16 cellular contexts compared by ENCODE assay signal in genomic region chr6:42228305-42228704, GRCh38. TPM values are rescaled to one million over a fixed set of nuclear protein-coding genes. Genes with fewer than 3 reads are reported as not detected.
"Had no signal": no experiment of that assay in that cellular context is flagged by ENCODE, and none has a peak within 500 bp of the region (broad histone marks: within the 10 kb centered on the region; RNA-seq: fewer than 3 reads in every experiment).

No MANE protein-coding gene starts in this region.

- H3K36me3 ChIP-seq: thyroid gland, uterus had no signal

- H3K36me3 Mint-ChIP-seq: naive B cell; stimulated activated naive B cell treated with anti-CD40 and anti-IgM and Interleukin-4, amounts not matched to agents 10 μg/mL and 1 μg/mL and 100 μg/mL, for 72 hours had no signal

- H3K27ac Mint-ChIP-seq: dendritic cell treated with granulocyte-macrophage colony-stimulating factor and Interleukin-4, amounts not matched to agents 40 ng/mL and 50 ng/mL, for 4 days; stimulated activated naive B cell treated with anti-CD40 and anti-IgM and Interleukin-4, amounts not matched to agents 10 μg/mL and 1 μg/mL and 100 μg/mL, for 72 hours; T-helper 2 cell treated with Interferon-gamma antibody and Interleukin-4, amounts not matched to agents 5 μg/mL and 100 μg/mL, for 36 hours had no signal

- H3K27me3 ChIP-seq: gastroesophageal sphincter, heart right ventricle, thyroid gland, uterus had no signal

- ATAC-seq: activated T-cell treated with anti-CD3 and anti-CD28 coated beads, Interleukin-2, amount 50 U/mL, for 4 hours; gastroesophageal sphincter; heart right ventricle; stimulated activated naive B cell treated with anti-CD40 and anti-IgM and Interleukin-4, amounts not matched to agents 10 μg/mL and 1 μg/mL and 100 μg/mL, for 72 hours had no signal

- H3K4me1 ChIP-seq: thyroid gland, uterus had no signal

- H3K4me3 ChIP-seq: gastroesophageal sphincter, heart right ventricle, lung, thyroid gland, uterus had no signal

- H3K4me1 Mint-ChIP-seq: naive B cell had no signal

- H3K9me3 ChIP-seq: gastroesophageal sphincter, heart right ventricle, thyroid gland, uterus had no signal

- H3K27me3 Mint-ChIP-seq: dendritic cell treated with granulocyte-macrophage colony-stimulating factor and Interleukin-4, amounts not matched to agents 40 ng/mL and 50 ng/mL, for 4 days; naive B cell; stimulated activated naive B cell treated with anti-CD40 and anti-IgM and Interleukin-4, amounts not matched to agents 10 μg/mL and 1 μg/mL and 100 μg/mL, for 72 hours had no signal

- DNase-seq: activated gamma-delta T cell; activated T-cell treated with anti-CD3 and anti-CD28 coated beads, Interleukin-2, amount 50 U/mL, for 4 hours; cerebellar nuclear complex; effector memory CD4-positive, alpha-beta T cell; heart right ventricle; left colon; naive B cell; stimulated activated naive B cell treated with anti-CD40 and anti-IgM and Interleukin-4, amounts not matched to agents 10 μg/mL and 1 μg/mL and 100 μg/mL, for 72 hours; thyroid gland; uterus had no signal

- H3K27ac ChIP-seq: gastroesophageal sphincter, heart right ventricle, thyroid gland, uterus had no signal

- H3K4me3 Mint-ChIP-seq: activated T-cell treated with anti-CD3 and anti-CD28 coated beads, Interleukin-2, amount 50 U/mL, for 4 hours; dendritic cell treated with granulocyte-macrophage colony-stimulating factor and Interleukin-4, amounts not matched to agents 40 ng/mL and 50 ng/mL, for 4 days; stimulated activated naive B cell treated with anti-CD40 and anti-IgM and Interleukin-4, amounts not matched to agents 10 μg/mL and 1 μg/mL and 100 μg/mL, for 72 hours; T-helper 2 cell treated with Interferon-gamma antibody and Interleukin-4, amounts not matched to agents 5 μg/mL and 100 μg/mL, for 36 hours had no signal

- H3K9me3 Mint-ChIP-seq: activated T-cell treated with anti-CD3 and anti-CD28 coated beads, Interleukin-2, amount 50 U/mL, for 4 hours; dendritic cell treated with granulocyte-macrophage colony-stimulating factor and Interleukin-4, amounts not matched to agents 40 ng/mL and 50 ng/mL, for 4 days; naive B cell; stimulated activated naive B cell treated with anti-CD40 and anti-IgM and Interleukin-4, amounts not matched to agents 10 μg/mL and 1 μg/mL and 100 μg/mL, for 72 hours; T-helper 2 cell treated with Interferon-gamma antibody and Interleukin-4, amounts not matched to agents 5 μg/mL and 100 μg/mL, for 36 hours had no signal

RNA-seq across cellular contexts. Expression of gene GUCA1A, which starts 55.1 kb away (rescaled TPM):
- total RNA-seq: activated T-cell treated with anti-CD3 and anti-CD28 coated beads, Interleukin-2, amount 50 U/mL, for 4 hours; aorta; heart right ventricle; left colon; lung; mononuclear cell; thyroid gland had no signal
- polyA plus RNA-seq: aorta, heart right ventricle had no signal
